In the genomic region with DNA sequence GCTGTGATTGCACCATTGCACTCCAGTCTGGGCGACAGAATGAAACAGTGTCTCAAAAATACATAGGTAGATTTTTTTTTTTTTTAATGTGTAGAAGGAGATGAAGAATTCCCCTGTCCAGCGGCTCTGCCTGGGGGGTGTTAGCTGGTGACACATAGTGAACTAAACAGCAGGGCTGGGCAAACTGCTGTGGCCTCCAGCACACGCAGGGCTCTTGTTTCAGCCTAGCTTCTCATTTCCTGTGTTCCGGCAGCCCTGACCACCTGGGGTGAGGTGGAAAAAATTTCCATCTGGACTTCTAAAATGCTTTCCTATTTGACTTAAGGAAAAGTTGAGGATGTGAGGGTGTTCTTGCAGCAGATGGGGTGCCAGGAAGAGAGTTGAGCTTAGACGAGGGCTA, we compare ENCODE assay signal across 21 cellular contexts. TPM values are rescaled to one million over a fixed set of nuclear protein-coding genes. Genes with fewer than 3 reads are reported as not detected.
DNase-seq lines count a peak whose midpoint lies in the region; ATAC-seq and TF ChIP-seq lines count a peak whose summit lies in the region.
"Had no signal": no experiment of that assay in that cellular context is flagged by ENCODE, and none has a peak within 500 bp of the region (broad histone marks: within the 10 kb centered on the region; RNA-seq: fewer than 3 reads in every experiment).

No MANE protein-coding gene starts in this region.

- peak overlapping the region; percentile 19 to 61 for H3K27ac Mint-ChIP-seq in natural killer cell treated with Interleukin-12 subunit alpha and Interleukin-12 subunit beta and Interleukin-15 and Interleukin-18, amount 100 ng/mL, for 72 hours
- H3K27ac Mint-ChIP-seq in natural killer cell = no peak overlapping the region
- peak overlapping the region; percentile 28 for H3K27ac Mint-ChIP-seq in stimulated activated memory B cell treated with anti-CD40 and anti-IgM and Interleukin-4, amounts not matched to agents 10 μg/mL and 1 μg/mL and 100 μg/mL, for 72 hours
- no peak overlapping the region for H3K27ac Mint-ChIP-seq in activated T-helper 1 cell treated with anti-CD3 and anti-CD28 coated beads, Interleukin-12 subunit alpha, Interleukin-12 subunit beta, Interleukin-2, Interleukin-4 antibody, amounts not matched to agents 30 ng/mL and 10 ng/mL and 1 ng/mL, durations not matched to agents 14 hours and 24 hours and 36 hours
- H3K27ac Mint-ChIP-seq: type B pancreatic cell had no signal

- no peak for DNase-seq in natural killer cell treated with Interleukin-12 subunit alpha and Interleukin-12 subunit beta and Interleukin-15 and Interleukin-18, amount 100 ng/mL, for 72 hours (ENCODE audit: low spot score)
- no peak for DNase-seq in natural killer cell
- DNase-seq in SJSA1 (ENCODE audit: low read depth in 1 of 2, low spot score in 2 of 2) = peak; percentile 50 to 73
- peak; percentile 35 to 58 for DNase-seq in dermis microvascular lymphatic vessel endothelial cell (ENCODE audit: low read depth in 2 of 2)
- no peak for DNase-seq in HuH-7.5 (ENCODE audit: low spot score)
- DNase-seq in activated T-helper 1 cell treated with anti-CD3 and anti-CD28 coated beads, Interleukin-12 subunit alpha, Interleukin-12 subunit beta, Interleukin-2, Interleukin-4 antibody, amounts not matched to agents 30 ng/mL and 10 ng/mL and 1 ng/mL, durations not matched to agents 14 hours and 24 hours and 36 hours (ENCODE audit: low spot score) = no peak
- DNase-seq: activated CD4-positive, alpha-beta T cell treated with anti-CD3 and anti-CD28 coated beads for 4 hours; activated CD8-positive, alpha-beta memory T cell treated with anti-CD3 and anti-CD28 coated beads, Interleukin-2, amount 50 U/mL, for 4 hours; activated gamma-delta T cell; adrenal gland; GOT3; NCI-H526 treated with DMSO at 0.1 percent for 48 hours; right lobe of liver; stomach had no signal

- H3K4me3 ChIP-seq in SJSA1 = no peak overlapping the region
- H3K4me3 ChIP-seq: A549, adrenal gland, right lobe of liver, SK-N-MC, stomach had no signal

- 0 out of 2 replicates have a peak, but pooled peaks cover 3% of the 10 kb centered on the region for H3K36me3 ChIP-seq in SJSA1
- H3K36me3 ChIP-seq: adrenal gland, right lobe of liver, stomach had no signal

- no peak for TF ChIP-seq CTCF in natural killer cell (IDR thresholded peaks at IDR 0.05)

- H3K4me1 ChIP-seq in SJSA1 (replicated peaks) = peaks cover 58% of the 10 kb centered on the region

- H3K27me3 ChIP-seq in SJSA1 (replicated peaks) = no peaks in the 10 kb centered on the region
- H3K27me3 ChIP-seq: adrenal gland, right lobe of liver, stomach had no signal

- no peaks in the 10 kb centered on the region for H3K27me3 Mint-ChIP-seq in natural killer cell treated with Interleukin-12 subunit alpha and Interleukin-12 subunit beta and Interleukin-15 and Interleukin-18, amount 100 ng/mL, for 72 hours
- H3K27me3 Mint-ChIP-seq in natural killer cell (ENCODE audit: low read depth in 2 of 2) = no peaks in the 10 kb centered on the region
- H3K27me3 Mint-ChIP-seq in stimulated activated memory B cell treated with anti-CD40 and anti-IgM and Interleukin-4, amounts not matched to agents 10 μg/mL and 1 μg/mL and 100 μg/mL, for 72 hours = peaks cover 10% of the 10 kb centered on the region
- peaks cover 7% of the 10 kb centered on the region for H3K27me3 Mint-ChIP-seq in activated T-helper 1 cell treated with anti-CD3 and anti-CD28 coated beads, Interleukin-12 subunit alpha, Interleukin-12 subunit beta, Interleukin-2, Interleukin-4 antibody, amounts not matched to agents 30 ng/mL and 10 ng/mL and 1 ng/mL, durations not matched to agents 14 hours and 24 hours and 36 hours (ENCODE audit: insufficient read depth)
- H3K27me3 Mint-ChIP-seq: type B pancreatic cell had no signal

- peaks cover 19 to 22% of the 10 kb centered on the region in 2 donors for H3K4me1 Mint-ChIP-seq in natural killer cell treated with Interleukin-12 subunit alpha and Interleukin-12 subunit beta and Interleukin-15 and Interleukin-18, amount 100 ng/mL, for 72 hours (ENCODE audit: low read depth in 2 of 2)
- H3K4me1 Mint-ChIP-seq in natural killer cell = peaks cover 16 to 19% of the 10 kb centered on the region in 2 donors
- H3K4me1 Mint-ChIP-seq in stimulated activated memory B cell treated with anti-CD40 and anti-IgM and Interleukin-4, amounts not matched to agents 10 μg/mL and 1 μg/mL and 100 μg/mL, for 72 hours = peaks cover 19% of the 10 kb centered on the region
- peaks cover 20% of the 10 kb centered on the region for H3K4me1 Mint-ChIP-seq in activated T-helper 1 cell treated with anti-CD3 and anti-CD28 coated beads, Interleukin-12 subunit alpha, Interleukin-12 subunit beta, Interleukin-2, Interleukin-4 antibody, amounts not matched to agents 30 ng/mL and 10 ng/mL and 1 ng/mL, durations not matched to agents 14 hours and 24 hours and 36 hours (ENCODE audit: low read depth)

- H3K36me3 Mint-ChIP-seq in natural killer cell treated with Interleukin-12 subunit alpha and Interleukin-12 subunit beta and Interleukin-15 and Interleukin-18, amount 100 ng/mL, for 72 hours = no peaks in the 10 kb centered on the region
- H3K36me3 Mint-ChIP-seq in natural killer cell = no peaks in the 10 kb centered on the region
- no peaks in the 10 kb centered on the region for H3K36me3 Mint-ChIP-seq in stimulated activated memory B cell treated with anti-CD40 and anti-IgM and Interleukin-4, amounts not matched to agents 10 μg/mL and 1 μg/mL and 100 μg/mL, for 72 hours
- H3K36me3 Mint-ChIP-seq in activated T-helper 1 cell treated with anti-CD3 and anti-CD28 coated beads, Interleukin-12 subunit alpha, Interleukin-12 subunit beta, Interleukin-2, Interleukin-4 antibody, amounts not matched to agents 30 ng/mL and 10 ng/mL and 1 ng/mL, durations not matched to agents 14 hours and 24 hours and 36 hours (ENCODE audit: low read depth) = no peaks in the 10 kb centered on the region
- H3K36me3 Mint-ChIP-seq: type B pancreatic cell had no signal

- ATAC-seq in natural killer cell treated with Interleukin-12 subunit alpha and Interleukin-12 subunit beta and Interleukin-15 and Interleukin-18, amount 100 ng/mL, for 72 hours = no peak
- ATAC-seq in natural killer cell (no peak), GM18502 (IDR thresholded peaks at IDR 0.05; ENCODE audit: poor library complexity, unreplicated experiment) (no peak)
- ATAC-seq in stimulated activated memory B cell treated with anti-CD40 and anti-IgM and Interleukin-4, amounts not matched to agents 10 μg/mL and 1 μg/mL and 100 μg/mL, for 72 hours = no peak
- ATAC-seq: A549, left lobe of liver, right lobe of liver had no signal

- H3K4me3 Mint-ChIP-seq in natural killer cell treated with Interleukin-12 subunit alpha and Interleukin-12 subunit beta and Interleukin-15 and Interleukin-18, amount 100 ng/mL, for 72 hours = no peak overlapping the region
- H3K4me3 Mint-ChIP-seq in natural killer cell = no peak overlapping the region
- no peak overlapping the region for H3K4me3 Mint-ChIP-seq in stimulated activated memory B cell treated with anti-CD40 and anti-IgM and Interleukin-4, amounts not matched to agents 10 μg/mL and 1 μg/mL and 100 μg/mL, for 72 hours
- no peak overlapping the region for H3K4me3 Mint-ChIP-seq in activated T-helper 1 cell treated with anti-CD3 and anti-CD28 coated beads, Interleukin-12 subunit alpha, Interleukin-12 subunit beta, Interleukin-2, Interleukin-4 antibody, amounts not matched to agents 30 ng/mL and 10 ng/mL and 1 ng/mL, durations not matched to agents 14 hours and 24 hours and 36 hours
- H3K4me3 Mint-ChIP-seq: type B pancreatic cell had no signal

- H3K27ac ChIP-seq in SJSA1 = no peak overlapping the region
- H3K27ac ChIP-seq: A549, adrenal gland, KMS-11, right lobe of liver, SK-N-MC had no signal

- intact Hi-C loops in natural killer cell (cut with micrococcal nuclease) = loop anchor here (5.0 kb wide), 2 partner anchors 117 to 137 kb away; no protein-coding TSS in a partner anchor
- intact Hi-C loops in activated T-helper 1 cell treated with anti-CD3 and anti-CD28 coated beads, Interleukin-12 subunit alpha, Interleukin-12 subunit beta, Interleukin-2, Interleukin-4 antibody, amounts not matched to agents 30 ng/mL and 10 ng/mL and 1 ng/mL, durations not matched to agents 14 hours and 24 hours and 36 hours (cut with micrococcal nuclease) = loop anchor here (5.0 kb wide), 1 partner anchor 92 kb away; no protein-coding TSS in a partner anchor

- no peaks in the 10 kb centered on the region for H3K9me3 ChIP-seq in SJSA1 (replicated peaks)
- H3K9me3 ChIP-seq: A549, adrenal gland, right lobe of liver, stomach had no signal

- H3K9me3 Mint-ChIP-seq in natural killer cell treated with Interleukin-12 subunit alpha and Interleukin-12 subunit beta and Interleukin-15 and Interleukin-18, amount 100 ng/mL, for 72 hours = no peaks in the 10 kb centered on the region
- H3K9me3 Mint-ChIP-seq in natural killer cell = no peaks in the 10 kb centered on the region
- no peaks in the 10 kb centered on the region for H3K9me3 Mint-ChIP-seq in stimulated activated memory B cell treated with anti-CD40 and anti-IgM and Interleukin-4, amounts not matched to agents 10 μg/mL and 1 μg/mL and 100 μg/mL, for 72 hours
- no peaks in the 10 kb centered on the region for H3K9me3 Mint-ChIP-seq in activated T-helper 1 cell treated with anti-CD3 and anti-CD28 coated beads, Interleukin-12 subunit alpha, Interleukin-12 subunit beta, Interleukin-2, Interleukin-4 antibody, amounts not matched to agents 30 ng/mL and 10 ng/mL and 1 ng/mL, durations not matched to agents 14 hours and 24 hours and 36 hours
- H3K9me3 Mint-ChIP-seq: type B pancreatic cell had no signal

RNA-seq across cellular contexts. Expression of gene RGS9, which starts 33.3 kb away (rescaled TPM):
- 10 to 100 TPM; 14.1 to 16.2 TPM for total RNA-seq in natural killer cell treated with Interleukin-12 subunit alpha and Interleukin-12 subunit beta and Interleukin-15 and Interleukin-18, amount 100 ng/mL, for 72 hours
- total RNA-seq in natural killer cell (10 to 100 TPM; 25.0 to 47.3 (median 37.2) TPM), dermis microvascular lymphatic vessel endothelial cell (0.64 and 1.3 TPM in 2 replicates)
- total RNA-seq in SJSA1 (2014; rRNA removed; shearing (Covaris generic)) = 9.2 and 11.2 TPM in 2 replicates
- 1.1 and 1.8 TPM in 2 replicates for total RNA-seq in activated T-helper 1 cell treated with anti-CD3 and anti-CD28 coated beads, Interleukin-12 subunit alpha, Interleukin-12 subunit beta, Interleukin-2, Interleukin-4 antibody, amounts not matched to agents 30 ng/mL and 10 ng/mL and 1 ng/mL, durations not matched to agents 14 hours and 24 hours and 36 hours

RNA-seq across cellular contexts. Expression of gene GNA13, which starts 47.4 kb away (rescaled TPM):
- 10 to 100 TPM; 59.3 to 65.3 TPM for total RNA-seq in natural killer cell treated with Interleukin-12 subunit alpha and Interleukin-12 subunit beta and Interleukin-15 and Interleukin-18, amount 100 ng/mL, for 72 hours
- 100 to 1,000 TPM; 151 to 165 (median 161) TPM for total RNA-seq in natural killer cell
- total RNA-seq in SJSA1 (2014; rRNA removed; shearing (Covaris generic)) = 102 and 118 TPM in 2 replicates
- total RNA-seq in dermis microvascular lymphatic vessel endothelial cell = 36.8 and 50.7 TPM in 2 replicates
- total RNA-seq in activated T-helper 1 cell treated with anti-CD3 and anti-CD28 coated beads, Interleukin-12 subunit alpha, Interleukin-12 subunit beta, Interleukin-2, Interleukin-4 antibody, amounts not matched to agents 30 ng/mL and 10 ng/mL and 1 ng/mL, durations not matched to agents 14 hours and 24 hours and 36 hours = 52.7 and 56.3 TPM in 2 replicates

Comparison
In these comparisons a context has a peak if more than half of its experiments do, and no peak if none do; other contexts are left out.
1. H3K27ac Mint-ChIP-seq: peak in natural killer cell treated with Interleukin-12 subunit alpha and Interleukin-12 subunit beta and Interleukin-15 and Interleukin-18, amount 100 ng/mL, for 72 hours (2 of 2) and stimulated activated memory B cell treated with anti-CD40 and anti-IgM and Interleukin-4, amounts not matched to agents 10 μg/mL and 1 μg/mL and 100 μg/mL, for 72 hours (single experiment); none in natural killer cell (0 of 2) and activated T-helper 1 cell treated with anti-CD3 and anti-CD28 coated beads, Interleukin-12 subunit alpha, Interleukin-12 subunit beta, Interleukin-2, Interleukin-4 antibody, amounts not matched to agents 30 ng/mL and 10 ng/mL and 1 ng/mL, durations not matched to agents 14 hours and 24 hours and 36 hours (single experiment).
2. DNase-seq: peak in SJSA1 (2 of 2) and dermis microvascular lymphatic vessel endothelial cell (2 of 2); none in natural killer cell treated with Interleukin-12 subunit alpha and Interleukin-12 subunit beta and Interleukin-15 and Interleukin-18, amount 100 ng/mL, for 72 hours (single experiment), natural killer cell (single experiment), HuH-7.5 (single experiment) and activated T-helper 1 cell treated with anti-CD3 and anti-CD28 coated beads, Interleukin-12 subunit alpha, Interleukin-12 subunit beta, Interleukin-2, Interleukin-4 antibody, amounts not matched to agents 30 ng/mL and 10 ng/mL and 1 ng/mL, durations not matched to agents 14 hours and 24 hours and 36 hours (single experiment).